ENCODE assay signal across 10 cellular contexts in the genomic region with DNA sequence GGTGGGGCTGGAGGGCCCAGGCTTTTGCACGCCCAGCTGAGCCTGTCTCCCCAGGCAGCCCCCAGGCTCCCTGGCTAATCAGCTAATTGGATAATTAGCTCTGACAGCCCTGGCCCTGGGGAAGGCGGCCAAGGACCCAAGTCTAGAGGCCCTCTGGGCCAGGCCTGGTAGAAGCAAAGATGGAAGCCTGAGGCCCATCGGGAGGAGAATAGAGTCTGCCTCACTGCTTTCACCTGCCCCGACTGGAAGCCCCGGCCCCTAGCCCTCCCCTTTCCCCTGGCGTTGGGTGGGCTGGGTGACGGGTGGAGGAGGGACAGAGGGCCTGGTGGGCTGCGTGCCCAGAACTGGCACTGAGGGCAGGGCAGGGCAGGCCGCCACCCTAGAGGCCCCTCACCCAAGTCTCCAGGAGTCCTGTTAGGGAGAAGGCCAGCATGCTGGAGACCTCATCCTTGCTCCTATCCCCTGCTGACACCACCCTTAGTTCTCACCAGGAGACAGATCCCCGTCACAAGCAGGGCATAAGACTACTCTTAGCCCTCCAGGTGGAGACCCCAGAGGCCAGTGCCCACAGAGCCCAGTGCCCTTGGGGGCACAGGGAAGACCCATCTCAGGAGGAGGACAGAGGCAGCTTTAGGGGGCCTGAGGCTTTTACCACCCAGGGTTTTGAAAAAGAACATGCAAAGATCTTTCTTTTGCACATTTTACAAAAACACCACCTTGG. TPM values are rescaled to one million over a fixed set of nuclear protein-coding genes. Genes with fewer than 3 reads are reported as not detected.
DNase-seq lines count a peak whose midpoint lies in the region; ATAC-seq and TF ChIP-seq lines count a peak whose summit lies in the region.
"Had no signal": no experiment of that assay in that cellular context is flagged by ENCODE, and none has a peak within 500 bp of the region (broad histone marks: within the 10 kb centered on the region; RNA-seq: fewer than 3 reads in every experiment).

No MANE protein-coding gene starts in this region.

- DNase-seq in RWPE1 (ENCODE audit: low spot score) (no peak), right cardiac atrium (peak; percentile 18 to 74 (median 64)), AG20443 (ENCODE audit: low spot score) (no peak), SJCRH30 (no peak)
- DNase-seq: activated naive CD8-positive, alpha-beta T cell treated with anti-CD3 and anti-CD28 coated beads for 36 hours; stimulated activated naive CD8-positive, alpha-beta T cell treated with anti-CD3 and anti-CD28 coated beads, Interleukin-15, amount 100 ng/mL, for 72 hours had no signal

- H3K9ac ChIP-seq in subcutaneous abdominal adipose tissue (ENCODE audit: low read length in 5 of 5) = peak overlapping the region in 3 of 5 donors; percentile 9 to 70 (median 61)
- H3K9ac ChIP-seq: parathyroid adenoma had no signal

- ATAC-seq in right cardiac atrium (no peak), GM21528 (IDR thresholded peaks at IDR 0.05; ENCODE audit: low FRiP score, unreplicated experiment) (no peak)
- ATAC-seq: stimulated activated naive CD8-positive, alpha-beta T cell treated with anti-CD3 and anti-CD28 coated beads, Interleukin-15, amount 100 ng/mL, for 72 hours had no signal

- H3K4me1 ChIP-seq in HEK293 (ENCODE audit: control insufficient read depth, insufficient read depth, low read length) (no peaks in the 10 kb centered on the region), right cardiac atrium (ENCODE audit: control insufficient read depth, insufficient read depth, low read length) (peaks cover 3% of the 10 kb centered on the region), subcutaneous abdominal adipose tissue (ENCODE audit: control insufficient read depth in 5 of 5, insufficient read depth in 5 of 5, low read length in 5 of 5) (peaks cover 2 to 62% (median 53%) of the 10 kb centered on the region in 5 donors), SJCRH30 (peaks cover 14% of the 10 kb centered on the region)
- H3K4me1 ChIP-seq: parathyroid adenoma had no signal

- TF ChIP-seq CTCF in HEK293 (tag by site-specific recombination; IDR thresholded peaks at IDR 0.05) (no peak), RWPE1 (conservative IDR thresholded peaks at IDR 0.05; ENCODE audit: low read depth) (no peak)

- H3K4me3 ChIP-seq in HEK293 (ENCODE audit: low read depth, low read length) (no peak overlapping the region), right cardiac atrium (ENCODE audit: low read length) (no peak overlapping the region), subcutaneous abdominal adipose tissue (ENCODE audit: low read depth in 1 of 5, low read length in 5 of 5) (no peak overlapping the region), SJCRH30 (no peak overlapping the region)

- intact Hi-C loops in right cardiac atrium (cut with DNase I) = loop anchor here in 2 of 4 donors (5.0 to 10.0 kb wide), 2 partner anchors 103 to 106 kb away; no protein-coding TSS in a partner anchor

- WGBS in right cardiac atrium = 69% methylated on average over 10 of the region's 10 CpGs

- POLR2A ChIA-PET in HEK293 (lab: Yijun Ruan, JAX) (interaction anchor here (0.6 to 0.8 kb wide), 3 partner anchors 23 to 154 kb away, joined by 3 to 6 read pairs (median 3); no protein-coding TSS in a partner anchor), RWPE1 (lab: Yijun Ruan, JAX; ENCODE audit: low non-redundant PET) (no interaction called here)

- H3K27ac ChIP-seq in HEK293 (ENCODE audit: extremely low read depth, low read depth, low read length) (peak overlapping the region; percentile 31; the same call in 1 of the 2 replicates), RWPE1 (peak overlapping the region; percentile 72), right cardiac atrium (ENCODE audit: low read length) (peak overlapping the region; percentile 70), subcutaneous abdominal adipose tissue (ENCODE audit: low read depth, low read length) (peak overlapping the region; percentile 63), SJCRH30 (no peak overlapping the region)
- H3K27ac ChIP-seq: parathyroid adenoma had no signal

- no peaks in the 10 kb centered on the region for H3K36me3 ChIP-seq in HEK293 (ENCODE audit: control insufficient read depth in 2 of 2, insufficient read depth in 1 of 2, low read length in 2 of 2)
- peaks cover 0 to 50% (median 31%) of the 10 kb centered on the region in 5 donors for H3K36me3 ChIP-seq in subcutaneous abdominal adipose tissue (ENCODE audit: control insufficient read depth in 5 of 5, insufficient read depth in 5 of 5, low read length in 5 of 5)
- peaks cover 3% of the 10 kb centered on the region; the same call in 1 of the 2 replicates for H3K36me3 ChIP-seq in SJCRH30

- H3K9me3 ChIP-seq in HEK293 (ENCODE audit: control insufficient read depth, insufficient read depth, low read depth, low read length) (no peaks in the 10 kb centered on the region), right cardiac atrium (ENCODE audit: control insufficient read depth, low read length) (no peaks in the 10 kb centered on the region), subcutaneous abdominal adipose tissue (ENCODE audit: control insufficient read depth in 5 of 5, low read length in 5 of 5) (no peaks in the 10 kb centered on the region), SJCRH30 (replicated peaks) (no peaks in the 10 kb centered on the region)

- CTCF ChIA-PET in HEK293 (lab: Yijun Ruan, JAX) = interaction anchor here (0.8 to 7.7 kb wide), 7 partner anchors 12 to 125 kb away, joined by 3 to 274 read pairs (median 9); no protein-coding TSS in a partner anchor
- CTCF ChIA-PET in RWPE1 (lab: Yijun Ruan, JAX) = interaction anchor here (1.1 to 2.3 kb wide), 2 partner anchors 18 to 113 kb away, joined by 4 to 7 read pairs; no protein-coding TSS in a partner anchor

- H3K27me3 ChIP-seq in right cardiac atrium (ENCODE audit: control insufficient read depth, insufficient read depth) = no peaks in the 10 kb centered on the region
- H3K27me3 ChIP-seq in subcutaneous abdominal adipose tissue (ENCODE audit: control insufficient read depth in 5 of 5, insufficient read depth in 4 of 5, low read length in 5 of 5) = no peaks in the 10 kb centered on the region
- H3K27me3 ChIP-seq in SJCRH30 = no peaks in the 10 kb centered on the region

TF ChIP-seq in HEK293, 187 proteins besides CTCF, POLR2A, EP300 and RAD21:
- no peak for TF ChIP-seq ZNF639 (tag by site-specific recombination; IDR thresholded peaks at IDR 0.05)
- no peak for TF ChIP-seq MYNN (tag by site-specific recombination; IDR thresholded peaks at IDR 0.05; ENCODE audit: borderline replicate concordance)
- no peak for TF ChIP-seq ZBTB26 (tag by site-specific recombination; optimal IDR thresholded peaks at IDR 0.05)
- no peak for TF ChIP-seq ZNF624 (tag by site-specific recombination; IDR thresholded peaks at IDR 0.05)
- TF ChIP-seq GLIS1 (tag by site-specific recombination; IDR thresholded peaks at IDR 0.05) = peak; percentile 57
- TF ChIP-seq YY2 (tag by site-specific recombination; IDR thresholded peaks at IDR 0.05) = no peak
- no peak for TF ChIP-seq ZNF530 (tag by site-specific recombination; IDR thresholded peaks at IDR 0.05; ENCODE audit: low read depth)
- no peak for TF ChIP-seq ZNF621 (tag by site-specific recombination; IDR thresholded peaks at IDR 0.05)
- peak; percentile 79 for TF ChIP-seq ZIC2 (tag by site-specific recombination; IDR thresholded peaks at IDR 0.05)

RNA-seq across cellular contexts. Expression of gene LYL1, which starts 12.0 kb away (rescaled TPM):
- total RNA-seq in right cardiac atrium = 10 to 100 TPM in 2 of 4 donors, 1 to 10 TPM in 2; 8.0 to 11.9 (median 10.1) TPM
- 8.0 TPM for polyA plus RNA-seq in right cardiac atrium
- total RNA-seq in SJCRH30 (2014; rRNA removed; shearing (Covaris generic)) = 0.08 TPM in 1 of 2 replicates, not detected in the other

RNA-seq across cellular contexts. Expression of gene TRMT1, which starts 25.9 kb away (rescaled TPM):
- total RNA-seq in right cardiac atrium = 10 to 100 TPM; 14.8 to 22.2 (median 17.5) TPM
- 19.9 TPM for polyA plus RNA-seq in right cardiac atrium
- 54.1 and 59.0 TPM in 2 replicates for total RNA-seq in SJCRH30 (2014; rRNA removed; shearing (Covaris generic))

RNA-seq across cellular contexts. Expression of gene NACC1, which starts 27.4 kb away (rescaled TPM):
- total RNA-seq in right cardiac atrium = 10 to 100 TPM; 27.6 to 44.2 (median 40.2) TPM
- polyA plus RNA-seq in right cardiac atrium = 40.2 TPM
- total RNA-seq in SJCRH30 (2014; rRNA removed; shearing (Covaris generic)) = 103 and 105 TPM in 2 replicates

RNA-seq across cellular contexts. Expression of gene STX10, which starts 59.5 kb away (rescaled TPM):
- 10 to 100 TPM; 30.8 to 39.8 (median 37.2) TPM for total RNA-seq in right cardiac atrium
- polyA plus RNA-seq in right cardiac atrium = 47.7 TPM
- total RNA-seq in SJCRH30 (2014; rRNA removed; shearing (Covaris generic)) = 58.5 and 70.7 TPM in 2 replicates

RNA-seq across cellular contexts. Expression of gene IER2, which starts 59.5 kb away (rescaled TPM):
- 10 to 100 TPM; 22.2 to 53.5 (median 29.2) TPM for total RNA-seq in right cardiac atrium
- polyA plus RNA-seq in right cardiac atrium = 62.9 TPM
- total RNA-seq in SJCRH30 (2014; rRNA removed; shearing (Covaris generic)) = 30.2 and 31.7 TPM in 2 replicates

Comparison
In these comparisons a context has a peak if more than half of its experiments do, and no peak if none do; other contexts are left out.
1. DNase-seq: peak in right cardiac atrium (3 of 3); none in RWPE1 (single experiment), AG20443 (single experiment) and SJCRH30 (0 of 2).